In the genomic region with DNA sequence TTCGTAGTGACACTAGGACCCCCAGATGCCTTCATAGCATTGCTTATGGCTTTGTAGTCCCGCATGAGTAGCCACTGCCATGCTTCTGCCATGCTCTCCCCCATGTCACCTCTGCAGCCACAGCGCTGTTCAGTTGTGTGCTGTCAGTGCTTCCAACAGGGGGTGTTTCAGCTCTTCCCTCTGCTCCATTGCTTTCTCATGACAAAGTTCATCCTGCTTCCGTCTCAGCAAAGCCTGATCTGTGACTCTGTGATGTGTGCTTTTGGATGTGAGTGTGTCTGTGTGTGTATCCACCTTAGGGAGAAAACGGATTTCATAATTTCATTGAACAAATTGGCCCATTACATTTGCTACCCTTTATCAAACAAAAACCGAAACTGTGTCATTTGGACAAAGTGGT, we compare ENCODE assay signal across 1 cellular context.
TF ChIP-seq lines count a peak whose summit lies in the region.

No MANE protein-coding gene starts in this region.

TF ChIP-seq in H1, 55 proteins besides CTCF, POLR2A, EP300 and RAD21:
- no peak for TF ChIP-seq JUN (IDR thresholded peaks at IDR 0.05; ENCODE audit: low read depth, low read length)
